ENCODE assay signal across 18 cellular contexts in the genomic region with DNA sequence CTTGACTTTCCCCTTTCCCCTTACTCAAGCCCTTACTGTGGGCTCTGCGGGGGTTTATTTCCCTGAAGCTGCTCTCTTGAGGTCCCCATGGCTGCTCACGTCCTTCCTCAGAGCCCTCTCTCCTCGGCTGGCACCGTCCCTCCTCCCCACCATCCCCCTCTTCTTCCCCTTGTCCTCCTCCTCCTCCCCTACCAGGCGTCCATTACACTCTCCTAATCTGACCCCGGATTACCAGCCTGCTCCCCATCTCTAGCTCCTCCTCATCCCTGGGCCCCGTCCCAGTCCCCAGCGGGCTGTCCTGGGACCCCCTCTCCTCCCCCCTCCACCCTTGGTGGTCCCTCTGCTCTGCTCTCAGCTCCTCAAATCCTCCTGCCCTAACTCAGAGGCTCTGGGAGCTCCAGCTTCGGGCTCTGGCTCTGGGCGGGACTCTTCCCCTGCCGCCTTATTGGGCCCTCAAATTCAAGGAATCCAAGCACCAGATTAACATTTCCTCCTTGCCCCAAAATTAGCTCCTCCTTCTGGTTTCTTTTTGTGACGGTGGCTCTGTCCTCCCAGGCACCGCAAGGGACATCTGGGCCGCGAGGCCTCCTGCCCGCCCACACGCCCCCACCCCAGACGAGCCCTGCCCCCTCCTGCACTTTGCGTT. TPM values are rescaled to one million over a fixed set of nuclear protein-coding genes. Genes with fewer than 3 reads are reported as not detected.
"Had no signal": no experiment of that assay in that cellular context is flagged by ENCODE, and none has a peak within 500 bp of the region (broad histone marks: within the 10 kb centered on the region; RNA-seq: fewer than 3 reads in every experiment).

No MANE protein-coding gene starts in this region.

- H3K27me3 ChIP-seq: ascending aorta had no signal

- H3K4me1 ChIP-seq: ascending aorta, colonic mucosa, heart left ventricle, stomach had no signal

- H3K9me3 ChIP-seq: colonic mucosa had no signal

- DNase-seq: activated CD4-positive, alpha-beta T cell treated with anti-CD3 and anti-CD28 coated beads for 48 hours; activated naive CD4-positive, alpha-beta T cell; activated T-cell treated with anti-CD3 and anti-CD28 coated beads, Interleukin-2, amount 50 U/mL, for 48 hours; colonic mucosa; effector CD8-positive, alpha-beta T cell; heart left ventricle; left ventricle myocardium superior; stimulated activated CD4-positive, alpha-beta T cell treated with anti-CD3 and anti-CD28 coated beads, Interleukin-15, amount 100 ng/mL, for 24 hours; stimulated activated CD4-positive, alpha-beta T cell treated with anti-CD3 and anti-CD28 coated beads, Interleukin-4, amount 100 ng/mL, for 24 hours; stomach; T-helper 9 cell had no signal

- H3K27ac ChIP-seq: ascending aorta, colonic mucosa, heart left ventricle, stomach had no signal

- H3K36me3 ChIP-seq: ascending aorta, colonic mucosa, heart left ventricle, stomach had no signal

- ATAC-seq: heart left ventricle, left ventricle myocardium superior had no signal

- H3K4me3 ChIP-seq: ascending aorta, colonic mucosa, heart left ventricle, stomach had no signal

RNA-seq across cellular contexts. Expression of a gene that starts 48.5 kb away (rescaled TPM):
- total RNA-seq: activated CD8-positive, alpha-beta memory T cell treated with anti-CD3 and anti-CD28 coated beads for 36 hours; ascending aorta; frontal cortex; kidney epithelial cell; osteocyte; renal cortical epithelial cell; stomach; urinary bladder had no signal
